In the genomic region with DNA sequence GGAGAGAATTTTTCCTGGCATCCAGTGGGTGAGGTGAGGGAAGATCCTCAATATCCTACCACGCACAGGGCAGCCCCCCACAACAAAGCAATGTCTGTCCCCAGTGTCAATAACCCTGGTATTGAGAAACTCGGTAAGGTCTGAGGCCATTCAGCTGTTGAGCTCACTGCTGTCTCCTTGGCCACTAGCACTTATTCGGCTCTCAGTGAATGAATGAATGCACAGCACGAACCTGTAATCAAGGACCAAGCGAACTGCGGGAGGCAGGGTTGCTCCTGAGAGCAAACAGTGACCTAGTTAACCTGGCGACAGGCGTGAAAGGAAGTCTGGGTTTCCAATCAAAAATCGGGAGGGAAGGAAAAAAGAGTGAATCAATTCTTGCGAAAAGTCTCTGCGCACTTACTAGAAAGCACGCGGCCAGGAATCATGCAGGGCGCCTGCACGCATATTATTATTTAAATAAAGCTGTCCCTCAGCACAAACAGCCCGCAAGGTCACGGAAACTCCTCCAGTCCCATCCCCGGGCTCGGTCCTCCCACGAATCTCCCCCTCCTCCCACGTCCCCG, we compare ENCODE assay signal across 8 cellular contexts. TPM values are rescaled to one million over a fixed set of nuclear protein-coding genes. Genes with fewer than 3 reads are reported as not detected.
DNase-seq lines count a peak whose midpoint lies in the region; ATAC-seq and TF ChIP-seq lines count a peak whose summit lies in the region.

No MANE protein-coding gene starts in this region.

- H3K27me3 ChIP-seq in SU-DHL-6 (ENCODE audit: low read length) (no peaks in the 10 kb centered on the region), psoas muscle (ENCODE audit: insufficient read depth in 3 of 3, low read length in 2 of 3) (no peaks in the 10 kb centered on the region)

- H3K9me2 ChIP-seq in SU-DHL-6 (replicated peaks; ENCODE audit: insufficient read depth, low read length): no peaks in the 10 kb centered on the region

- no peaks in the 10 kb centered on the region; the same call in 1 of the 2 replicates for H3F3A ChIP-seq in SU-DHL-6 (ENCODE audit: insufficient read depth)

- peak overlapping the region; percentile 67 for H3K9ac ChIP-seq in SU-DHL-6 (ENCODE audit: low read length)

- H3K27ac ChIP-seq in SU-DHL-6 (ENCODE audit: low read depth, low read length) (peak overlapping the region; percentile 89), psoas muscle (peak overlapping the region; percentile 94)

- H3K4me2 ChIP-seq in SU-DHL-6 (ENCODE audit: low read depth, low read length, poor library complexity, severe bottlenecking): peak overlapping the region; percentile 70

- H4K20me1 ChIP-seq in SU-DHL-6 (ENCODE audit: low read depth, low read length): no peaks in the 10 kb centered on the region

- peak overlapping the region; percentile 75 for H3K4me3 ChIP-seq in GM08714 (ENCODE audit: low read length)
- peak overlapping the region; percentile 97 for H3K4me3 ChIP-seq in SU-DHL-6 (ENCODE audit: insufficient read depth, low read length, poor library complexity, severe bottlenecking)
- H3K4me3 ChIP-seq in fibroblast of villous mesenchyme (ENCODE audit: low read depth, low read length): peak overlapping the region; percentile 95
- peak overlapping the region; percentile 77 for H3K4me3 ChIP-seq in psoas muscle

- H2AFZ ChIP-seq in SU-DHL-6 (ENCODE audit: low read depth, low read length, severe bottlenecking): peak overlapping the region; percentile 90

- ATAC-seq in HG02885 (IDR thresholded peaks at IDR 0.05; ENCODE audit: poor library complexity, unreplicated experiment) (peak; percentile 1), psoas muscle (peak in 1 of 4 donors; percentile 9), GM21423 (IDR thresholded peaks at IDR 0.05; ENCODE audit: unreplicated experiment) (no peak)
- ATAC-seq in activated CD4-positive, CD25-positive, alpha-beta regulatory T cell treated with anti-CD3 and anti-CD28 coated beads, Interleukin-2, amount 50 U/mL, for 24 hours: no peak

- peaks cover 6% of the 10 kb centered on the region for H3K4me1 ChIP-seq in psoas muscle

- DNase-seq in fibroblast of villous mesenchyme (ENCODE audit: low read depth): no peak
- no peak for DNase-seq in psoas muscle
- DNase-seq in activated gamma-delta T cell treated with Interleukin-2 at 50 U/mL for 16 hours: no peak

- no peaks in the 10 kb centered on the region for H3K79me2 ChIP-seq in SU-DHL-6 (ENCODE audit: insufficient read depth, low read length)

- H3K9me3 ChIP-seq in SU-DHL-6 (ENCODE audit: insufficient read depth, low read length): no peaks in the 10 kb centered on the region
- no peaks in the 10 kb centered on the region for H3K9me3 ChIP-seq in psoas muscle

- intact Hi-C loops in psoas muscle (cut with DNase I): no loop called here

- 0 to 1% (median 1%) methylated on average over 21 to 22 of the region's 22 CpGs for WGBS in psoas muscle, 3 donors

- H3K36me3 ChIP-seq in SU-DHL-6 (ENCODE audit: low read length) (no peaks in the 10 kb centered on the region), psoas muscle (ENCODE audit: insufficient read depth in 1 of 2, low read depth in 1 of 2) (peaks cover 0 to 26% of the 10 kb centered on the region in 2 donors)

- no peak for TF ChIP-seq CTCF in SU-DHL-6 (IDR thresholded peaks at IDR 0.05; ENCODE audit: insufficient read depth, low read length, poor library complexity, severe bottlenecking)
- no peak for TF ChIP-seq CTCF in fibroblast of villous mesenchyme (IDR thresholded peaks at IDR 0.05; ENCODE audit: insufficient read depth, low read depth, low read length)
- no peak for TF ChIP-seq CTCF in psoas muscle (IDR thresholded peaks at IDR 0.05)

RNA-seq across cellular contexts. Expression of a gene that starts 0.5 kb away (rescaled TPM):
- total RNA-seq in fibroblast of villous mesenchyme: 6.5 and 8.4 TPM in 2 replicates
- total RNA-seq in psoas muscle: 10 to 100 TPM in 3 of 4 donors, 1 to 10 TPM in 1; 9.1 to 16.3 (median 10.9) TPM
- polyA plus RNA-seq in psoas muscle: 10 to 100 TPM in 1 of 3 donors, 1 to 10 TPM in 2; 3.8 to 13.1 (median 9.9) TPM

RNA-seq across cellular contexts. Expression of a gene that starts 41.6 kb away (rescaled TPM):
- total RNA-seq in fibroblast of villous mesenchyme (not detected in 2 replicates), psoas muscle (under 1 TPM in 1 of 4 donors, not detected in 3; 0.62 TPM)
- not detected for polyA plus RNA-seq in psoas muscle
